ENCODE assay signal across 18 cellular contexts in genomic region chr3:3802021-3802420, GRCh38. TPM values are rescaled to one million over a fixed set of nuclear protein-coding genes. Genes with fewer than 3 reads are reported as not detected.
DNase-seq lines count a peak whose midpoint lies in the region; ATAC-seq and TF ChIP-seq lines count a peak whose summit lies in the region.
"Had no signal": no experiment of that assay in that cellular context is flagged by ENCODE, and none has a peak within 500 bp of the region (broad histone marks: within the 10 kb centered on the region; RNA-seq: fewer than 3 reads in every experiment).

No MANE protein-coding gene starts in this region.

- no peak overlapping the region for H4K8ac ChIP-seq in neuronal stem cell (ENCODE audit: low read depth, low read length)

- peak overlapping the region; percentile 78 for H3K9ac ChIP-seq in iPS-15b (ENCODE audit: low read depth, low read length)
- H3K9ac ChIP-seq in neuronal stem cell (ENCODE audit: low read depth, low read length, poor library complexity), result peak overlapping the region; percentile 40

- no peak overlapping the region for H2BK12ac ChIP-seq in neuronal stem cell (ENCODE audit: low read length)

- CTCF ChIA-PET in WTC11 (lab: Charles Lee), result interaction anchor here (1.2 kb wide), 1 partner anchor 602 kb away, joined by 3 read pairs; no protein-coding TSS in a partner anchor

- H3K79me1 ChIP-seq in neuronal stem cell (ENCODE audit: low read depth, low read length), result peaks cover 4% of the 10 kb centered on the region

- peaks cover 31% of the 10 kb centered on the region for H3K4me1 ChIP-seq in iPS-15b (ENCODE audit: control insufficient read depth, insufficient read depth, low read length)
- peaks cover 8 to 32% of the 10 kb centered on the region in 2 donors for H3K4me1 ChIP-seq in neuronal stem cell (ENCODE audit: control insufficient read depth in 2 of 2, insufficient read depth in 1 of 2, low read depth in 1 of 2, low read length in 2 of 2)
- H3K4me1 ChIP-seq: prostate gland had no signal

- peak overlapping the region; percentile 50 for H3K18ac ChIP-seq in neuronal stem cell (ENCODE audit: low read length)

- no peak overlapping the region for H2BK15ac ChIP-seq in neuronal stem cell (ENCODE audit: low read length)

- no peak for TF ChIP-seq CTCF in WTC11 (IDR thresholded peaks at IDR 0.05)

- H3K23ac ChIP-seq in neuronal stem cell (ENCODE audit: low read depth, low read length, poor library complexity), result no peak overlapping the region

- H2AFZ ChIP-seq in neuronal stem cell (ENCODE audit: low read length), result no peak overlapping the region

- no peak overlapping the region for H3K4ac ChIP-seq in neuronal stem cell (ENCODE audit: low read length)

- no peak for ATAC-seq in WTC11
- no peak for ATAC-seq in stimulated activated naive CD8-positive, alpha-beta T cell treated with anti-CD3 and anti-CD28 coated beads, Interleukin-15, Interleukin-2, amounts not matched to agents 100 U/mL and 50 U/mL, for 24 hours
- ATAC-seq: activated naive CD8-positive, alpha-beta T cell treated with anti-CD3 and anti-CD28 coated beads, Interleukin-2, amount 50 U/mL, for 24 hours; activated T-cell treated with anti-CD3 and anti-CD28 coated beads, Interleukin-2, amount 50 U/mL, for 72 hours; effector memory CD8-positive, alpha-beta T cell; heart left ventricle; left cardiac atrium; Panc1 had no signal

- H3K27me3 Mint-ChIP-seq in WTC11 (ENCODE audit: low read depth), result peaks cover 13% of the 10 kb centered on the region

- DNase-seq in ELF-1 (ENCODE audit: low read depth, low spot score), result peak; percentile 23
- DNase-seq in WTC11 (ENCODE audit: low spot score), result peak; percentile 12
- DNase-seq in neuronal stem cell (ENCODE audit: low spot score), result peak; percentile 37
- DNase-seq in HuH-7 (ENCODE audit: low spot score), result no peak
- no peak for DNase-seq in cardiac septum (ENCODE audit: low spot score)
- DNase-seq in stimulated activated naive CD8-positive, alpha-beta T cell treated with anti-CD3 and anti-CD28 coated beads, Interleukin-15, Interleukin-2, amounts not matched to agents 100 U/mL and 50 U/mL, for 24 hours, result no peak
- no peak for DNase-seq in activated naive CD4-positive, alpha-beta T cell treated with Interleukin-2 at 50 U/mL for 16 hours
- DNase-seq: activated naive CD8-positive, alpha-beta T cell treated with anti-CD3 and anti-CD28 coated beads, Interleukin-2, amount 50 U/mL, for 24 hours; activated T-cell treated with anti-CD3 and anti-CD28 coated beads, Interleukin-2, amount 50 U/mL, for 72 hours; central memory CD4-positive, alpha-beta T cell; effector memory CD8-positive, alpha-beta T cell; heart left ventricle; left cardiac atrium; NCI-H1694; NCI-H2227 treated with DMSO at 0.1 percent for 48 hours had no signal

- H3K36me3 ChIP-seq in iPS-15b (ENCODE audit: control insufficient read depth, insufficient read depth, low read length) (no peaks in the 10 kb centered on the region), neuronal stem cell (replicated peaks in 1 of 2; ENCODE audit: control insufficient read depth in 2 of 2, insufficient read depth in 2 of 2, low read length in 2 of 2) (peaks cover 6 to 42% of the 10 kb centered on the region in 2 donors)
- H3K36me3 ChIP-seq: heart left ventricle, prostate gland had no signal

- H3K4me3 ChIP-seq in iPS-15b (ENCODE audit: low read depth, low read length), result peak overlapping the region; percentile 75
- H3K4me3 ChIP-seq in neuronal stem cell (ENCODE audit: low read length in 2 of 2), result peak overlapping the region; percentile 81 to 89
- H3K4me3 ChIP-seq: heart left ventricle, prostate gland had no signal

- H3K9me3 Mint-ChIP-seq in WTC11, result no peaks in the 10 kb centered on the region
- H3K9me3 Mint-ChIP-seq: activated naive CD8-positive, alpha-beta T cell treated with anti-CD3 and anti-CD28 coated beads, Interleukin-2, amount 50 U/mL, for 24 hours; activated T-cell treated with anti-CD3 and anti-CD28 coated beads, Interleukin-2, amount 50 U/mL, for 72 hours had no signal

- POLR2A ChIA-PET in WTC11 (lab: Charles Lee), result no interaction called here

- no peak overlapping the region for H2AK5ac ChIP-seq in neuronal stem cell (ENCODE audit: low read depth, low read length)

- H2BK5ac ChIP-seq in neuronal stem cell (ENCODE audit: low read length), result no peak overlapping the region

- intact Hi-C loops in cardiac septum (cut with DNase I), result no loop called here

- no peak overlapping the region for H3K14ac ChIP-seq in neuronal stem cell (ENCODE audit: low read length)

- H3K27me3 ChIP-seq in iPS-15b (ENCODE audit: control insufficient read depth, insufficient read depth, low read length) (peaks cover 13% of the 10 kb centered on the region), neuronal stem cell (ENCODE audit: control insufficient read depth in 3 of 3, insufficient read depth in 3 of 3, low read depth in 1 of 3, low read length in 3 of 3) (no peaks in the 10 kb centered on the region)

- peaks cover 37% of the 10 kb centered on the region for H3K36me3 Mint-ChIP-seq in WTC11

- H3K4me1 Mint-ChIP-seq in WTC11, result peaks cover 69% of the 10 kb centered on the region

- H3K27ac Mint-ChIP-seq in WTC11, result peak overlapping the region; percentile 94
- H3K27ac Mint-ChIP-seq: activated naive CD8-positive, alpha-beta T cell treated with anti-CD3 and anti-CD28 coated beads, Interleukin-2, amount 50 U/mL, for 24 hours; activated T-cell treated with anti-CD3 and anti-CD28 coated beads, Interleukin-2, amount 50 U/mL, for 72 hours; effector memory CD8-positive, alpha-beta T cell had no signal

- no peak overlapping the region for H4K91ac ChIP-seq in neuronal stem cell (ENCODE audit: low read depth, low read length, poor library complexity)

- peak overlapping the region; percentile 55 for H3K27ac ChIP-seq in neuronal stem cell (replicated peaks; ENCODE audit: low read length)
- H3K27ac ChIP-seq: heart left ventricle, prostate gland had no signal

- H3K4me3 Mint-ChIP-seq in WTC11, result peak overlapping the region; percentile 83
- H3K4me3 Mint-ChIP-seq: effector memory CD8-positive, alpha-beta T cell had no signal

- no CpG with 5 or more reads among the region's 13 CpGs for WGBS in neuronal stem cell (ENCODE audit: extremely low coverage in 2 of 2, insufficient read length in 2 of 2, insufficient replicate concordance in 1 of 2), 2 donors

- H3K9me3 ChIP-seq in iPS-15b (ENCODE audit: control insufficient read depth, insufficient read depth, low read length) (no peaks in the 10 kb centered on the region), neuronal stem cell (replicated peaks in 1 of 2; ENCODE audit: control insufficient read depth in 2 of 2, insufficient read depth in 1 of 2, low read depth in 1 of 2, low read length in 2 of 2) (peaks cover 0 to 7% of the 10 kb centered on the region in 2 donors)
- H3K9me3 ChIP-seq: heart left ventricle, prostate gland had no signal

- H3K4me2 ChIP-seq in neuronal stem cell (ENCODE audit: insufficient read depth, low read length, poor library complexity, severe bottlenecking), result peak overlapping the region; percentile 65

- H2BK120ac ChIP-seq in neuronal stem cell (ENCODE audit: low read depth, low read length), result no peak overlapping the region

TF ChIP-seq in WTC11, 78 proteins besides CTCF, POLR2A, EP300 and RAD21:
- TF ChIP-seq MAX (CRISPR knock-in tag; IDR thresholded peaks at IDR 0.05) (peak; percentile 45; the same call in 1 of the 2 replicates), NR1H2 (CRISPR knock-in tag; IDR thresholded peaks at IDR 0.05) (no peak)

RNA-seq across cellular contexts. Expression of gene LRRN1, which starts 2.8 kb away (rescaled TPM):
- total RNA-seq in WTC11 (2021) (114 to 124 TPM (median 121 TPM) in 3 replicates), cardiac septum (0.59 TPM)
- polyA plus RNA-seq in neuronal stem cell (2013, experiment 1 of 2), result 180 TPM
- 184 TPM for polyA plus RNA-seq in neuronal stem cell (2013, experiment 2 of 2)

Comparison
In these comparisons a context has a peak if more than half of its experiments do, and no peak if none do; other contexts are left out.
1. DNase-seq: peak in ELF-1 (single experiment), WTC11 (single experiment) and neuronal stem cell (single experiment); none in HuH-7 (single experiment), cardiac septum (single experiment), stimulated activated naive CD8-positive, alpha-beta T cell treated with anti-CD3 and anti-CD28 coated beads, Interleukin-15, Interleukin-2, amounts not matched to agents 100 U/mL and 50 U/mL, for 24 hours (single experiment) and activated naive CD4-positive, alpha-beta T cell treated with Interleukin-2 at 50 U/mL for 16 hours (single experiment).
2. RNA of gene LRRN1, which starts 2.8 kb away (total RNA-seq): 114 to 124 TPM in WTC11; 0.59 TPM in cardiac septum (single experiment); every median in the first group is over 10 times any median in the second.